In genomic region chr4:147843162-147843561, GRCh38 we compare ENCODE assay signal across 8 cellular contexts.
DNase-seq lines count a peak whose midpoint lies in the region; ATAC-seq and TF ChIP-seq lines count a peak whose summit lies in the region.

No MANE protein-coding gene starts in this region.

- H3K4me3 ChIP-seq in left ventricle myocardium inferior (no peak overlapping the region), epithelial cell of esophagus (ENCODE audit: low read length) (no peak overlapping the region), vagina (no peak overlapping the region)

- DNase-seq in left ventricle myocardium inferior (no peak), Right ventricle myocardium inferior (ENCODE audit: missing footprints) (no peak), HuH-7 (ENCODE audit: low spot score) (peak; percentile 90), epithelial cell of esophagus (ENCODE audit: low read depth) (peak; percentile 32), vagina (ENCODE audit: extremely low spot score in 2 of 2) (no peak), OCI-M2 (lab: John Stamatoyannopoulos, UW; ENCODE audit: unreplicated experiment) (no peak)

- H3K27ac ChIP-seq in left ventricle myocardium inferior (replicated peaks), result peak overlapping the region; percentile 64
- peak overlapping the region; percentile 9 for H3K27ac ChIP-seq in vagina

- H3K9me3 ChIP-seq in left ventricle myocardium inferior (replicated peaks) (no peaks in the 10 kb centered on the region), vagina (no peaks in the 10 kb centered on the region)

- H3K4me1 ChIP-seq in left ventricle myocardium inferior (peaks cover 91% of the 10 kb centered on the region), vagina (peaks cover 50% of the 10 kb centered on the region)

- intact Hi-C loops in left ventricle myocardium inferior (cut with micrococcal nuclease) (no loop called here), Right ventricle myocardium inferior (cut with DNase I) (no loop called here), vagina (cut with DNase I) (no loop called here)

- no peak for TF ChIP-seq POLR2A in vagina (IDR thresholded peaks at IDR 0.05)

- TF ChIP-seq CTCF in left ventricle myocardium inferior (IDR thresholded peaks at IDR 0.05; ENCODE audit: borderline replicate concordance), result peak; percentile 12
- TF ChIP-seq CTCF in epithelial cell of esophagus (IDR thresholded peaks at IDR 0.05; ENCODE audit: insufficient read depth, low read depth, low read length, missing control alignments), result peak; percentile 39
- no peak for TF ChIP-seq CTCF in vagina (IDR thresholded peaks at IDR 0.05)

- H3K27me3 ChIP-seq in left ventricle myocardium inferior (ENCODE audit: low read depth) (no peaks in the 10 kb centered on the region), vagina (no peaks in the 10 kb centered on the region)

- H3K36me3 ChIP-seq in left ventricle myocardium inferior (no peaks in the 10 kb centered on the region), vagina (no peaks in the 10 kb centered on the region)

- ATAC-seq in Right ventricle myocardium inferior (no peak), HG03432 (IDR thresholded peaks at IDR 0.05; ENCODE audit: unreplicated experiment) (no peak), HG02840 (IDR thresholded peaks at IDR 0.05; ENCODE audit: low FRiP score, unreplicated experiment) (no peak)

Comparison
In these comparisons a context has a peak if more than half of its experiments do, and no peak if none do; other contexts are left out.
1. DNase-seq: peak in HuH-7 (single experiment) and epithelial cell of esophagus (single experiment); none in left ventricle myocardium inferior (single experiment), Right ventricle myocardium inferior (single experiment), vagina (0 of 2) and OCI-M2 (single experiment).
2. CTCF ChIP-seq: peak in left ventricle myocardium inferior (single experiment) and epithelial cell of esophagus (single experiment); none in vagina (0 of 3).